ENCODE assay signal across 1 cellular context in the genomic region with DNA sequence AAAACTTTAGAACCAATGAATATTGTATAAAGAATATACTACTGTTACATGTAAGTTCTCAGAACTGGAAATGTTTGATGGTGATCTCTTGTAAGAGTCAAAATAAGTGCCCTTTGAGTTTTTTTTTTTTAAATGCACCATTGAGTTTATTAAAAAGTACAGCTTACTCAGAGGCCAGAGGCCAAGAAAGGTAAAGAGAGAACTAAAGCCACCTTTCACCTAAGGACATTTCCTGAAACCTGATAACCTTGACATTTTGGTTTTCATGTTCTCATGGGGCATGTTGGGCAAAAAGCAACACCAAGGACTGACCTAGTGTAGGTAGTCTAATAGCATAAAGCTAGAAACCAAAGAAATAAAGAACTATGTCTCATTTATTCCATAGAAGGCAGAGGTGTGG.
TF ChIP-seq lines count a peak whose summit lies in the region.

No MANE protein-coding gene starts in this region.

TF ChIP-seq in neural cell, 6 proteins besides CTCF, POLR2A, EP300 and RAD21 (continued from another document):
- TF ChIP-seq, protein P1, sequence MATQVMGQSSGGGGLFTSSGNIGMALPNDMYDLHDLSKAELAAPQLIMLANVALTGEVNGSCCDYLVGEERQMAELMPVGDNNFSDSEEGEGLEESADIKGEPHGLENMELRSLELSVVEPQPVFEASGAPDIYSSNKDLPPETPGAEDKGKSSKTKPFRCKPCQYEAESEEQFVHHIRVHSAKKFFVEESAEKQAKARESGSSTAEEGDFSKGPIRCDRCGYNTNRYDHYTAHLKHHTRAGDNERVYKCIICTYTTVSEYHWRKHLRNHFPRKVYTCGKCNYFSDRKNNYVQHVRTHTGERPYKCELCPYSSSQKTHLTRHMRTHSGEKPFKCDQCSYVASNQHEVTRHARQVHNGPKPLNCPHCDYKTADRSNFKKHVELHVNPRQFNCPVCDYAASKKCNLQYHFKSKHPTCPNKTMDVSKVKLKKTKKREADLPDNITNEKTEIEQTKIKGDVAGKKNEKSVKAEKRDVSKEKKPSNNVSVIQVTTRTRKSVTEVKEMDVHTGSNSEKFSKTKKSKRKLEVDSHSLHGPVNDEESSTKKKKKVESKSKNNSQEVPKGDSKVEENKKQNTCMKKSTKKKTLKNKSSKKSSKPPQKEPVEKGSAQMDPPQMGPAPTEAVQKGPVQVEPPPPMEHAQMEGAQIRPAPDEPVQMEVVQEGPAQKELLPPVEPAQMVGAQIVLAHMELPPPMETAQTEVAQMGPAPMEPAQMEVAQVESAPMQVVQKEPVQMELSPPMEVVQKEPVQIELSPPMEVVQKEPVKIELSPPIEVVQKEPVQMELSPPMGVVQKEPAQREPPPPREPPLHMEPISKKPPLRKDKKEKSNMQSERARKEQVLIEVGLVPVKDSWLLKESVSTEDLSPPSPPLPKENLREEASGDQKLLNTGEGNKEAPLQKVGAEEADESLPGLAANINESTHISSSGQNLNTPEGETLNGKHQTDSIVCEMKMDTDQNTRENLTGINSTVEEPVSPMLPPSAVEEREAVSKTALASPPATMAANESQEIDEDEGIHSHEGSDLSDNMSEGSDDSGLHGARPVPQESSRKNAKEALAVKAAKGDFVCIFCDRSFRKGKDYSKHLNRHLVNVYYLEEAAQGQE (IDR thresholded peaks at IDR 0.05; ENCODE audit: borderline replicate concordance), result no peak
